Comparison of ENCODE assay signal across 9 cellular contexts in genomic region chr18:72868666-72869661, GRCh38. TPM values are rescaled to one million over a fixed set of nuclear protein-coding genes. Genes with fewer than 3 reads are reported as not detected.
A peak's percentile ranks its signal among the peaks of the same experiment; 100 is the strongest.
DNase-seq lines count a peak whose midpoint lies in the region; ATAC-seq and TF ChIP-seq lines count a peak whose summit lies in the region.
"Had no signal": no experiment of that assay in that cellular context is flagged by ENCODE, and none has a peak within 500 bp of the region (broad histone marks: within the 10 kb centered on the region; RNA-seq: fewer than 3 reads in every experiment).

No MANE protein-coding gene starts in this region.

- H3K4me1 Mint-ChIP-seq in glutamatergic neuron (ENCODE audit: low read depth, unreplicated experiment), result no peaks in the 10 kb centered on the region
- H3K4me1 Mint-ChIP-seq: immature natural killer cell had no signal

- TF ChIP-seq CTCF in glutamatergic neuron (IDR thresholded peaks at IDR 0.05; ENCODE audit: partially characterized antibody, unreplicated experiment), result no peak

- no peaks in the 10 kb centered on the region for H3K36me3 Mint-ChIP-seq in glutamatergic neuron (ENCODE audit: unreplicated experiment)

- H3K27me3 Mint-ChIP-seq in glutamatergic neuron (ENCODE audit: unreplicated experiment), result peaks cover 9% of the 10 kb centered on the region

- no peak overlapping the region for H3K27ac Mint-ChIP-seq in glutamatergic neuron (ENCODE audit: unreplicated experiment)
- H3K27ac Mint-ChIP-seq: immature natural killer cell had no signal

- H3K4me3 Mint-ChIP-seq in glutamatergic neuron (ENCODE audit: unreplicated experiment), result peak overlapping the region; percentile 85
- H3K4me3 Mint-ChIP-seq: immature natural killer cell had no signal

- DNase-seq in NCI-H69 (lab: John Stamatoyannopoulos, UW), result peak; percentile 35
- peak; percentile 36 for DNase-seq in glutamatergic neuron
- peak; percentile 4 for DNase-seq in stimulated activated naive CD8-positive, alpha-beta T cell treated with anti-CD3 and anti-CD28 coated beads, Interleukin-15, Interleukin-2, amounts not matched to agents 100 U/mL and 50 U/mL, for 24 hours
- no peak for DNase-seq in NCI-H2227 (lab: John Stamatoyannopoulos, UW; ENCODE audit: unreplicated experiment)
- DNase-seq in RKO (ENCODE audit: low spot score), result no peak
- DNase-seq in NCI-H2029 treated with DMSO at 0.1 percent for 48 hours (lab: John Stamatoyannopoulos, UW), result no peak
- DNase-seq: immature natural killer cell had no signal

- no peaks in the 10 kb centered on the region for H3K9me3 Mint-ChIP-seq in glutamatergic neuron (ENCODE audit: unreplicated experiment)

- peak; percentile 34 for ATAC-seq in GM18511 (IDR thresholded peaks at IDR 0.05; ENCODE audit: unreplicated experiment)
- ATAC-seq in stimulated activated naive CD8-positive, alpha-beta T cell treated with anti-CD3 and anti-CD28 coated beads, Interleukin-15, Interleukin-2, amounts not matched to agents 100 U/mL and 50 U/mL, for 24 hours, result no peak

RNA-seq across cellular contexts. Expression of gene NETO1, which starts 1.2 kb away (rescaled TPM):
- 5.5 TPM for total RNA-seq in glutamatergic neuron (ENCODE audit: unreplicated experiment)
- total RNA-seq: NCI-H460 had no signal

Comparison
In these comparisons a context has a peak if more than half of its experiments do, and no peak if none do; other contexts are left out.
1. DNase-seq: peak in NCI-H69 (single experiment), glutamatergic neuron (single experiment) and stimulated activated naive CD8-positive, alpha-beta T cell treated with anti-CD3 and anti-CD28 coated beads, Interleukin-15, Interleukin-2, amounts not matched to agents 100 U/mL and 50 U/mL, for 24 hours (single experiment); none in NCI-H2227 (single experiment), RKO (single experiment) and NCI-H2029 treated with DMSO at 0.1 percent for 48 hours (single experiment).